In genomic region chr19:15200575-15201364, GRCh38 we compare ENCODE assay signal across 8 cellular contexts. TPM values are rescaled to one million over a fixed set of nuclear protein-coding genes. Genes with fewer than 3 reads are reported as not detected.
DNase-seq lines count a peak whose midpoint lies in the region; ATAC-seq and TF ChIP-seq lines count a peak whose summit lies in the region.

TSS of gene NOTCH3 (minus strand) at chr19:15200995. CDS start at chr19:15200905, 90 bp downstream.

- peaks cover 11% of the 10 kb centered on the region for H3K4me1 Mint-ChIP-seq in activated naive CD4-positive, alpha-beta T cell treated with anti-CD3 and anti-CD28 coated beads, Interleukin-2, amount 50 U/mL, for 24 hours
- peaks cover 10% of the 10 kb centered on the region for H3K4me1 Mint-ChIP-seq in activated naive CD4-positive, alpha-beta T cell treated with anti-CD3 and anti-CD28 coated beads, Interleukin-2, amount 10 ng/mL, durations not matched to agents 7 days and 5 days

- H3K27ac ChIP-seq in duodenal mucosa (ENCODE audit: low read depth, low read length) (no peak within 1 kb of the TSS), uterus (peak within 1 kb of the TSS; percentile 67 to 86)

- no peak within 1 kb of the TSS for H3K9ac ChIP-seq in duodenal mucosa (ENCODE audit: low read depth in 1 of 2, low read length in 2 of 2)

- no peaks in the 10 kb centered on the region for H3K9me3 ChIP-seq in duodenal mucosa (ENCODE audit: control insufficient read depth in 1 of 2, low read length in 2 of 2)
- no peaks in the 10 kb centered on the region for H3K9me3 ChIP-seq in uterus

- H3K36me3 ChIP-seq in duodenal mucosa (ENCODE audit: control insufficient read depth in 1 of 2, insufficient read depth in 2 of 2, low read length in 2 of 2) (no peaks in the 10 kb centered on the region), uterus (no peaks in the 10 kb centered on the region)

- no peak for DNase-seq in activated naive CD4-positive, alpha-beta T cell treated with anti-CD3 and anti-CD28 coated beads, Interleukin-2, amount 10 ng/mL, durations not matched to agents 7 days and 5 days
- DNase-seq in mesenteric fat pad (ENCODE audit: low spot score) = no peak
- no peak for DNase-seq in uterus
- DNase-seq in activated effector memory CD4-positive, alpha-beta T cell treated with Interleukin-2 at 50 U/mL for 16 hours = no peak
- DNase-seq in KBM-7 = no peak

- intact Hi-C loops in uterus (cut with DNase I; ENCODE audit: low total_unique reads) = no loop called here

- H3K27me3 ChIP-seq in duodenal mucosa (ENCODE audit: control insufficient read depth in 1 of 2, insufficient read depth in 2 of 2, low read length in 2 of 2) = peaks cover 8 to 11% of the 10 kb centered on the region in 2 donors
- no peaks in the 10 kb centered on the region for H3K27me3 ChIP-seq in uterus

- TF ChIP-seq POLR2A in uterus (IDR thresholded peaks at IDR 0.05) = peak; percentile 25 to 40

- H3K4me1 ChIP-seq in duodenal mucosa (ENCODE audit: control insufficient read depth in 1 of 2, insufficient read depth in 2 of 2, low read length in 2 of 2) (peaks cover 7 to 9% of the 10 kb centered on the region in 2 donors), uterus (peaks cover 0 to 12% of the 10 kb centered on the region in 2 donors)

- in situ Hi-C loops in KBM-7 (cut with MboI; ENCODE audit: low pct_unique_long_range_greater_than_20kb, low sequenced_read_pairs) = no loop called here

- CTCF ChIA-PET in activated naive CD4-positive, alpha-beta T cell treated with anti-CD3 and anti-CD28 coated beads, Interleukin-2, amount 10 ng/mL, durations not matched to agents 7 days and 5 days (lab: Charles Lee) = no interaction called here

- H3K27ac Mint-ChIP-seq in activated naive CD4-positive, alpha-beta T cell treated with anti-CD3 and anti-CD28 coated beads, Interleukin-2, amount 50 U/mL, for 24 hours = no peak within 1 kb of the TSS
- no peak within 1 kb of the TSS for H3K27ac Mint-ChIP-seq in activated naive CD4-positive, alpha-beta T cell treated with anti-CD3 and anti-CD28 coated beads, Interleukin-2, amount 10 ng/mL, durations not matched to agents 7 days and 5 days

- no peaks in the 10 kb centered on the region for H3K36me3 Mint-ChIP-seq in activated naive CD4-positive, alpha-beta T cell treated with anti-CD3 and anti-CD28 coated beads, Interleukin-2, amount 50 U/mL, for 24 hours
- H3K36me3 Mint-ChIP-seq in activated naive CD4-positive, alpha-beta T cell treated with anti-CD3 and anti-CD28 coated beads, Interleukin-2, amount 10 ng/mL, durations not matched to agents 7 days and 5 days = no peaks in the 10 kb centered on the region

- H3K4me3 Mint-ChIP-seq in activated naive CD4-positive, alpha-beta T cell treated with anti-CD3 and anti-CD28 coated beads, Interleukin-2, amount 50 U/mL, for 24 hours = peak within 1 kb of the TSS; percentile 59
- H3K4me3 Mint-ChIP-seq in activated naive CD4-positive, alpha-beta T cell treated with anti-CD3 and anti-CD28 coated beads, Interleukin-2, amount 10 ng/mL, durations not matched to agents 7 days and 5 days = no peak within 1 kb of the TSS

- H3K4me3 ChIP-seq in duodenal mucosa (ENCODE audit: low read depth in 1 of 2, low read length in 2 of 2) (peak within 1 kb of the TSS; percentile 50), uterus (peak within 1 kb of the TSS; percentile 32 to 55)

- no peaks in the 10 kb centered on the region for H3K9me3 Mint-ChIP-seq in activated naive CD4-positive, alpha-beta T cell treated with anti-CD3 and anti-CD28 coated beads, Interleukin-2, amount 50 U/mL, for 24 hours
- H3K9me3 Mint-ChIP-seq in activated naive CD4-positive, alpha-beta T cell treated with anti-CD3 and anti-CD28 coated beads, Interleukin-2, amount 10 ng/mL, durations not matched to agents 7 days and 5 days = no peaks in the 10 kb centered on the region

- no peak for ATAC-seq in HG03159 (IDR thresholded peaks at IDR 0.05; ENCODE audit: unreplicated experiment)

- TF ChIP-seq CTCF in uterus (IDR thresholded peaks at IDR 0.05) = no peak

- peaks cover 28% of the 10 kb centered on the region for H3K27me3 Mint-ChIP-seq in activated naive CD4-positive, alpha-beta T cell treated with anti-CD3 and anti-CD28 coated beads, Interleukin-2, amount 50 U/mL, for 24 hours
- peaks cover 87% of the 10 kb centered on the region for H3K27me3 Mint-ChIP-seq in activated naive CD4-positive, alpha-beta T cell treated with anti-CD3 and anti-CD28 coated beads, Interleukin-2, amount 10 ng/mL, durations not matched to agents 7 days and 5 days

RNA-seq across cellular contexts. Expression of gene NOTCH3, which starts in this region (rescaled TPM):
- total RNA-seq in mesenteric fat pad = 60.3 TPM
- total RNA-seq in uterus = 100 to 1,000 TPM in 2 of 4 donors, 10 to 100 TPM in 1, 1 to 10 TPM in 1; 9.4 to 166 (median 96.9) TPM
